ENCODE assay signal across 12 cellular contexts in genomic region chr22:24601217-24602104, GRCh38. TPM values are rescaled to one million over a fixed set of nuclear protein-coding genes. Genes with fewer than 3 reads are reported as not detected.
DNase-seq lines count a peak whose midpoint lies in the region; ATAC-seq and TF ChIP-seq lines count a peak whose summit lies in the region.
"Had no signal": no experiment of that assay in that cellular context is flagged by ENCODE, and none has a peak within 500 bp of the region (broad histone marks: within the 10 kb centered on the region; RNA-seq: fewer than 3 reads in every experiment).

No MANE protein-coding gene starts in this region.

- no peaks in the 10 kb centered on the region for H3K79me2 ChIP-seq in GM23248 (ENCODE audit: insufficient read depth)

- H3K27ac ChIP-seq in 22Rv1, result peak overlapping the region; percentile 71
- no peak overlapping the region for H3K27ac ChIP-seq in brain microvascular endothelial cell
- H3K27ac ChIP-seq in tibial artery, result no peak overlapping the region
- no peak overlapping the region for H3K27ac ChIP-seq in GM23248

- H3K4me1 ChIP-seq in tibial artery, result peaks cover 0 to 25% (median 2%) of the 10 kb centered on the region in 4 donors
- no peaks in the 10 kb centered on the region for H3K4me1 ChIP-seq in GM23248 (ENCODE audit: insufficient read depth)

- no peak overlapping the region for H3K9ac ChIP-seq in GM23248

- in situ Hi-C loops in GM13977 (cut with MboI; ENCODE audit: low pct_unique_long_range_greater_than_20kb, low sequenced_read_pairs, unreplicated experiment) (no loop called here), brain microvascular endothelial cell (cut with HindIII; ENCODE audit: low pct_ligation_motif_present, low sequenced_read_pairs) (no loop called here), GM23248 (cut with MboI) (no loop called here)

- H3K27me3 Mint-ChIP-seq in T-helper 2 cell treated with Interferon-gamma antibody and Interleukin-4, amounts not matched to agents 5 μg/mL and 100 μg/mL, for 36 hours (ENCODE audit: low read depth), result no peaks in the 10 kb centered on the region
- H3K27me3 Mint-ChIP-seq: naive thymus-derived CD8-positive, alpha-beta T cell had no signal

- no peaks in the 10 kb centered on the region for H3K36me3 Mint-ChIP-seq in T-helper 2 cell treated with Interferon-gamma antibody and Interleukin-4, amounts not matched to agents 5 μg/mL and 100 μg/mL, for 36 hours (ENCODE audit: low read depth)
- H3K36me3 Mint-ChIP-seq: brain; naive thymus-derived CD8-positive, alpha-beta T cell had no signal

- H4K20me1 ChIP-seq in GM23248 (ENCODE audit: insufficient read depth), result no peaks in the 10 kb centered on the region

- H3K36me3 ChIP-seq in brain microvascular endothelial cell (replicated peaks) (no peaks in the 10 kb centered on the region), tibial artery (no peaks in the 10 kb centered on the region), GM23248 (ENCODE audit: low read depth) (no peaks in the 10 kb centered on the region)

- DNase-seq in GM13977 (ENCODE audit: low spot score) (peak; percentile 9), left lobe of liver (ENCODE audit: low spot score) (peak; percentile 93), brain microvascular endothelial cell (no peak), tibial artery (no peak), GM23248 (no peak)
- no peak for DNase-seq in T-helper 2 cell treated with Interferon-gamma antibody and Interleukin-4, amounts not matched to agents 5 μg/mL and 100 μg/mL, for 36 hours (ENCODE audit: low spot score)
- DNase-seq: activated CD8-positive, alpha-beta memory T cell treated with anti-CD3 and anti-CD28 coated beads for 24 hours; naive thymus-derived CD8-positive, alpha-beta T cell; PC-3 had no signal

- peaks cover 24% of the 10 kb centered on the region for H3K4me1 Mint-ChIP-seq in T-helper 2 cell treated with Interferon-gamma antibody and Interleukin-4, amounts not matched to agents 5 μg/mL and 100 μg/mL, for 36 hours (ENCODE audit: low read depth)

- no peak for TF ChIP-seq CTCF in 22Rv1 (IDR thresholded peaks at IDR 0.05)
- TF ChIP-seq CTCF in GM13977 (IDR thresholded peaks at IDR 0.05; ENCODE audit: extremely low read depth, insufficient read depth, missing control alignments), result no peak
- no peak for TF ChIP-seq CTCF in brain microvascular endothelial cell (IDR thresholded peaks at IDR 0.05; ENCODE audit: low read depth, low read length, missing control alignments)
- no peak for TF ChIP-seq CTCF in tibial artery (IDR thresholded peaks at IDR 0.05)

- H2AFZ ChIP-seq in GM23248, result no peak overlapping the region

- H3K4me3 ChIP-seq in brain microvascular endothelial cell (ENCODE audit: low read depth, low read length) (no peak overlapping the region), tibial artery (no peak overlapping the region), GM23248 (no peak overlapping the region)

- no peak overlapping the region for H3K4me3 Mint-ChIP-seq in T-helper 2 cell treated with Interferon-gamma antibody and Interleukin-4, amounts not matched to agents 5 μg/mL and 100 μg/mL, for 36 hours
- H3K4me3 Mint-ChIP-seq: brain; naive thymus-derived CD8-positive, alpha-beta T cell had no signal

- no peaks in the 10 kb centered on the region for H3K9me3 Mint-ChIP-seq in T-helper 2 cell treated with Interferon-gamma antibody and Interleukin-4, amounts not matched to agents 5 μg/mL and 100 μg/mL, for 36 hours
- H3K9me3 Mint-ChIP-seq: naive thymus-derived CD8-positive, alpha-beta T cell had no signal

- peak; percentile 78 for ATAC-seq in left lobe of liver
- no peak for ATAC-seq in HG03354 (IDR thresholded peaks at IDR 0.05; ENCODE audit: poor library complexity, severe bottlenecking, unreplicated experiment)
- ATAC-seq: naive thymus-derived CD8-positive, alpha-beta T cell; PC-3 had no signal

- no peaks in the 10 kb centered on the region for H3F3A ChIP-seq in GM23248 (ENCODE audit: insufficient read depth)

- peak overlapping the region; percentile 73 for H3K27ac Mint-ChIP-seq in T-helper 2 cell treated with Interferon-gamma antibody and Interleukin-4, amounts not matched to agents 5 μg/mL and 100 μg/mL, for 36 hours
- H3K27ac Mint-ChIP-seq: brain had no signal

- H3K9me3 ChIP-seq in tibial artery, result no peaks in the 10 kb centered on the region
- H3K9me3 ChIP-seq in GM23248 (ENCODE audit: low read depth), result no peaks in the 10 kb centered on the region

- intact Hi-C loops in tibial artery (cut with DNase I; ENCODE audit: low total_unique reads), result no loop called here

- no peak overlapping the region for H3K4me2 ChIP-seq in GM23248 (ENCODE audit: unreplicated experiment)

- WGBS in GM23248 (ENCODE audit: low coverage in 1 of 2, low lambda C conversion rate in 2 of 2, missing lambda C conversion rate in 2 of 2), 2 experiments, result 80 to 81% methylated on average over 12 of the region's 12 CpGs

- H3K27me3 ChIP-seq in brain microvascular endothelial cell (replicated peaks), result no peaks in the 10 kb centered on the region
- no peaks in the 10 kb centered on the region for H3K27me3 ChIP-seq in tibial artery
- H3K27me3 ChIP-seq in GM23248 (replicated peaks; ENCODE audit: insufficient read depth), result no peaks in the 10 kb centered on the region

- no peaks in the 10 kb centered on the region for H3K9me2 ChIP-seq in GM23248 (ENCODE audit: insufficient read depth)

RNA-seq across cellular contexts. Expression of gene GGT1, which starts 1.5 kb away (rescaled TPM):
- 166 TPM for total RNA-seq in left lobe of liver
- total RNA-seq in GM23248 (2014; rRNA removed; shearing (Covaris generic)), result 2.1 and 5.3 TPM in 2 replicates
- polyA plus RNA-seq in GM23248 (2016; fragmentation: Nextera tagmentation; extraction: Ambion mirVana), result 0.14 and 0.60 TPM in 2 replicates

RNA-seq across cellular contexts. Expression of gene LRRC75B, which starts 8.6 kb away (rescaled TPM):
- total RNA-seq in left lobe of liver, result 37.7 TPM
- 7.8 and 16.3 TPM in 2 replicates for total RNA-seq in GM23248 (2014; rRNA removed; shearing (Covaris generic))
- 10.6 and 11.4 TPM in 2 replicates for polyA plus RNA-seq in GM23248 (2016; fragmentation: Nextera tagmentation; extraction: Ambion mirVana)
- total RNA-seq: naive thymus-derived CD8-positive, alpha-beta T cell had no signal

RNA-seq across cellular contexts. Expression of gene SNRPD3, which starts 45.7 kb away (rescaled TPM):
- total RNA-seq in left lobe of liver, result 37.7 TPM
- 79.4 and 106 TPM in 2 replicates for total RNA-seq in GM23248 (2014; rRNA removed; shearing (Covaris generic))
- polyA plus RNA-seq in GM23248 (2016; fragmentation: Nextera tagmentation; extraction: Ambion mirVana), result 108 and 109 TPM in 2 replicates

RNA-seq across cellular contexts. Expression of gene GUCD1, which starts 46.5 kb away (rescaled TPM):
- total RNA-seq in left lobe of liver, result 192 TPM
- 92.4 and 125 TPM in 2 replicates for total RNA-seq in GM23248 (2014; rRNA removed; shearing (Covaris generic))
- polyA plus RNA-seq in GM23248 (2016; fragmentation: Nextera tagmentation; extraction: Ambion mirVana), result 37.2 and 43.0 TPM in 2 replicates

Comparison
In these comparisons a context has a peak if more than half of its experiments do, and no peak if none do; other contexts are left out.
1. DNase-seq: peak in GM13977 (single experiment) and left lobe of liver (single experiment); none in T-helper 2 cell treated with Interferon-gamma antibody and Interleukin-4, amounts not matched to agents 5 μg/mL and 100 μg/mL, for 36 hours (single experiment), brain microvascular endothelial cell (single experiment), tibial artery (0 of 2) and GM23248 (single experiment).
2. RNA of gene GGT1, which starts 1.5 kb away (total RNA-seq): 166 TPM in left lobe of liver (single experiment); 2.1 to 5.3 TPM in GM23248; every median in the first group is over 10 times any median in the second.